Comparison of ENCODE assay signal across 27 cellular contexts in genomic region chr7:22958742-22959141, GRCh38.
"Had no signal": no experiment of that assay in that cellular context is flagged by ENCODE, and none has a peak within 500 bp of the region (broad histone marks: within the 10 kb centered on the region; RNA-seq: fewer than 3 reads in every experiment).

No MANE protein-coding gene starts in this region.

- H3K27me3 ChIP-seq: ascending aorta, cardiac muscle cell, Peyer's patch had no signal

- H3K27ac ChIP-seq: ascending aorta, cardiac muscle cell, Peyer's patch, WERI-Rb-1 had no signal

- H3K9me3 ChIP-seq: ascending aorta, Peyer's patch had no signal

- H3K4me1 ChIP-seq: Peyer's patch had no signal

- DNase-seq: activated CD4-positive, alpha-beta T cell treated with anti-CD3 and anti-CD28 coated beads, Interleukin-2, amount 10 ng/mL, durations not matched to agents 24 days and 14 days; activated CD4-positive, alpha-beta T cell treated with anti-CD3 and anti-CD28 coated beads, Interleukin-2, amount 50 U/mL, for 4 hours; activated CD4-positive, CD25-positive, alpha-beta regulatory T cell; activated CD8-positive, alpha-beta T cell treated with anti-CD3 and anti-CD28 coated beads for 36 hours; activated gamma-delta T cell; activated naive CD4-positive, alpha-beta T cell treated with Interleukin-2 at 50 U/mL for 16 hours; activated naive CD8-positive, alpha-beta T cell treated with anti-CD3 and anti-CD28 coated beads, Interleukin-2, amount 10 ng/mL, durations not matched to agents 7 days and 5 days; activated T-cell treated with anti-CD3 and anti-CD28 coated beads, Interleukin-2, amount 50 U/mL, for 24 hours; amygdala; NCI-H1092 treated with DMSO at 0.1 percent for 48 hours; NCI-H1417; NCI-H146; NCI-H187; NCI-H2029 treated with DMSO at 0.1 percent for 48 hours; NCI-H2107; NCI-H2171; NCI-H446; NCI-H510A treated with DMSO at 0.1 percent for 48 hours; NCI-H526 treated with DMSO at 0.1 percent for 48 hours; NCI-H774; PC-3; Peyer's patch; Right ventricle myocardium superior; T1000; WERI-Rb-1 had no signal

- ATAC-seq: activated CD8-positive, alpha-beta T cell treated with anti-CD3 and anti-CD28 coated beads for 36 hours; PC-3 had no signal

- H3K36me3 ChIP-seq: WERI-Rb-1 had no signal

- H3K4me3 ChIP-seq: ascending aorta, cardiac muscle cell, Peyer's patch had no signal
